21 cellular contexts compared by ENCODE assay signal in the genomic region with DNA sequence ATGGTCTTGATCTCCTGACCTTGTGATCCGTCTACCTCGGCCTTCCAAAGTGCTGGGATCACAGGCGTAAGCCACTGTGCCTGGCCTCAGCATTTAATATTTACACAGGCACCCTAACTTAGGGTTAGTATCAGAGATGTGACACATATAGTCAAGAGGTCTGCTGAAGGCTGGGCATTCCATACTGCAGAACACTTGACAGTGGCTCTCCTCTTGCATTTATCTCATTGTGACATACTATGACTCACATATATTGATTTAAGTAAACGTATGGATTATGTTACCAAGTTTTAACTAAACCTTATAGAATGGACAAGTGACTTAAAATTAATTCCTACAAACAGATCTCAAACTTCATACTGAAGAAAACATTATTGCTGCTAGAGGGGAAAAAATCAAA.
"Had no signal": no experiment of that assay in that cellular context is flagged by ENCODE, and none has a peak within 500 bp of the region (broad histone marks: within the 10 kb centered on the region; RNA-seq: fewer than 3 reads in every experiment).

No MANE protein-coding gene starts in this region.

- H3K4me3 ChIP-seq: coronary artery, esophagus squamous epithelium, heart right ventricle, ovary, prostate gland, thoracic aorta had no signal

- H3K9me3 ChIP-seq: esophagus squamous epithelium, heart right ventricle, neutrophil, ovary, prostate gland, thoracic aorta had no signal

- H3K27me3 ChIP-seq: esophagus squamous epithelium, heart right ventricle, neutrophil, ovary had no signal

- H3K27ac ChIP-seq: coronary artery, esophagus squamous epithelium, heart right ventricle, ovary, prostate gland, thoracic aorta had no signal

- H3K4me1 ChIP-seq: esophagus squamous epithelium, prostate gland had no signal

- DNase-seq: activated CD4-positive, alpha-beta T cell treated with anti-CD3 and anti-CD28 coated beads, Interleukin-2, amount 10 ng/mL, durations not matched to agents 24 days and 14 days; activated CD8-positive, alpha-beta memory T cell treated with anti-CD3 and anti-CD28 coated beads, Interleukin-2, amount 10 ng/mL, durations not matched to agents 7 days and 5 days; activated CD8-positive, alpha-beta T cell treated with anti-CD3 and anti-CD28 coated beads for 36 hours; activated gamma-delta T cell treated with Interleukin-2 at 50 U/mL for 16 hours; activated T-cell treated with anti-CD3 and anti-CD28 coated beads for 4 hours; cerebellar nuclear complex; endodermal cell; esophagus squamous epithelium; heart right ventricle; islet precursor cell; left cardiac atrium; ovary; stimulated activated CD4-positive, alpha-beta T cell treated with anti-CD3 and anti-CD28 coated beads, Interleukin-4, amount 100 ng/mL, for 24 hours; stimulated activated naive CD4-positive, alpha-beta T cell treated with Interleukin-2 at 50 U/mL for 16 hours; T-cell; T-helper 9 cell had no signal

- H3K36me3 ChIP-seq: esophagus squamous epithelium, heart right ventricle, neutrophil, ovary, prostate gland, thoracic aorta had no signal

- ATAC-seq: activated CD4-positive, CD25-positive, alpha-beta regulatory T cell treated with anti-CD3 and anti-CD28 coated beads, Interleukin-2, amount 50 U/mL, for 24 hours; activated CD8-positive, alpha-beta memory T cell treated with anti-CD3 and anti-CD28 coated beads, Interleukin-2, amount 10 ng/mL, durations not matched to agents 7 days and 5 days; activated CD8-positive, alpha-beta T cell treated with anti-CD3 and anti-CD28 coated beads for 36 hours; heart right ventricle; left cardiac atrium; T-cell had no signal
